ENCODE assay signal across 21 cellular contexts in genomic region chr1:174712541-174712940, GRCh38.
DNase-seq lines count a peak whose midpoint lies in the region; ATAC-seq and TF ChIP-seq lines count a peak whose summit lies in the region.
"Had no signal": no experiment of that assay in that cellular context is flagged by ENCODE, and none has a peak within 500 bp of the region (broad histone marks: within the 10 kb centered on the region; RNA-seq: fewer than 3 reads in every experiment).

No MANE protein-coding gene starts in this region.

- H3K4me3 ChIP-seq in MG63, result no peak overlapping the region
- no peak overlapping the region for H3K4me3 ChIP-seq in choroid plexus epithelial cell (ENCODE audit: low read depth, low read length)
- H3K4me3 ChIP-seq in suprapubic skin, result no peak overlapping the region
- H3K4me3 ChIP-seq: BLaER1, GM23248 had no signal

- TF ChIP-seq POLR2A in suprapubic skin (IDR thresholded peaks at IDR 0.05), result no peak

- 96% methylated on average over 8 of the region's 8 CpGs for WGBS in suprapubic skin

- no peaks in the 10 kb centered on the region for H3K9me3 ChIP-seq in MG63
- no peaks in the 10 kb centered on the region for H3K9me3 ChIP-seq in suprapubic skin

- H3K4me1 Mint-ChIP-seq in natural killer cell, result peaks cover 10 to 12% of the 10 kb centered on the region in 2 donors
- H3K4me1 Mint-ChIP-seq: B cell had no signal

- no peaks in the 10 kb centered on the region for H3K36me3 ChIP-seq in MG63
- H3K36me3 ChIP-seq in suprapubic skin, result no peaks in the 10 kb centered on the region

- H3K4me3 Mint-ChIP-seq in natural killer cell, result peak overlapping the region; percentile 81
- H3K4me3 Mint-ChIP-seq: B cell; CD4-positive, alpha-beta T cell; CD8-positive, alpha-beta memory T cell had no signal

- peaks cover 3% of the 10 kb centered on the region for H3K4me1 ChIP-seq in suprapubic skin
- H3K4me1 ChIP-seq: BLaER1 had no signal

- intact Hi-C loops in natural killer cell (cut with micrococcal nuclease), result no loop called here

- H3K27me3 Mint-ChIP-seq in natural killer cell (ENCODE audit: low read depth in 2 of 2), result no peaks in the 10 kb centered on the region
- H3K27me3 Mint-ChIP-seq: B cell; CD4-positive, alpha-beta T cell; CD8-positive, alpha-beta memory T cell had no signal

- no peaks in the 10 kb centered on the region for H3K36me3 Mint-ChIP-seq in natural killer cell

- DNase-seq in MG63, result peak; percentile 22
- DNase-seq in choroid plexus epithelial cell (ENCODE audit: low read depth), result peak; percentile 46
- DNase-seq in natural killer cell, result no peak
- peak; percentile 57 for DNase-seq in smooth muscle cell of the brain vasculature (ENCODE audit: low read depth, low spot score)
- no peak for DNase-seq in globus pallidus (ENCODE audit: low spot score)
- DNase-seq in NCI-H2081 (lab: John Stamatoyannopoulos, UW), result no peak
- DNase-seq in suprapubic skin (ENCODE audit: low spot score in 2 of 2), result no peak
- DNase-seq: CD4-positive, alpha-beta T cell; CD8-positive, alpha-beta memory T cell; DMS 273 treated with DMSO at 0.1 percent for 48 hours; DMS79; EL; GDM1; GM23248; H7; HCEC 1CT had no signal

- no peak overlapping the region for H3K27ac ChIP-seq in suprapubic skin
- H3K27ac ChIP-seq: 22Rv1, BLaER1, C4-2B, GM23248 had no signal

- H3K27me3 ChIP-seq in MG63, result no peaks in the 10 kb centered on the region
- H3K27me3 ChIP-seq in suprapubic skin, result no peaks in the 10 kb centered on the region
- H3K27me3 ChIP-seq: BLaER1 had no signal

- no peaks in the 10 kb centered on the region for H3K9me3 Mint-ChIP-seq in natural killer cell

- no peak for TF ChIP-seq CTCF in choroid plexus epithelial cell (conservative IDR thresholded peaks at IDR 0.05; ENCODE audit: low read depth, low read length)
- no peak for TF ChIP-seq CTCF in natural killer cell (IDR thresholded peaks at IDR 0.05)
- TF ChIP-seq CTCF in suprapubic skin (IDR thresholded peaks at IDR 0.05), result no peak

- peak in 1 of 3 donors; percentile 57 for ATAC-seq in natural killer cell
- ATAC-seq in HG02798 (IDR thresholded peaks at IDR 0.05; ENCODE audit: poor library complexity, unreplicated experiment), result no peak

- peak overlapping the region; percentile 55 to 59 for H3K27ac Mint-ChIP-seq in natural killer cell
- H3K27ac Mint-ChIP-seq: CD4-positive, alpha-beta T cell; CD8-positive, alpha-beta memory T cell had no signal

- TF ChIP-seq EP300 in suprapubic skin (IDR thresholded peaks at IDR 0.05), result no peak

Comparison
In these comparisons a context has a peak if more than half of its experiments do, and no peak if none do; other contexts are left out.
1. DNase-seq: peak in MG63 (single experiment), choroid plexus epithelial cell (single experiment) and smooth muscle cell of the brain vasculature (single experiment); none in natural killer cell (single experiment), globus pallidus (single experiment), NCI-H2081 (0 of 2) and suprapubic skin (0 of 2).